Comparison of ENCODE assay signal across 1 cellular context in the genomic region with DNA sequence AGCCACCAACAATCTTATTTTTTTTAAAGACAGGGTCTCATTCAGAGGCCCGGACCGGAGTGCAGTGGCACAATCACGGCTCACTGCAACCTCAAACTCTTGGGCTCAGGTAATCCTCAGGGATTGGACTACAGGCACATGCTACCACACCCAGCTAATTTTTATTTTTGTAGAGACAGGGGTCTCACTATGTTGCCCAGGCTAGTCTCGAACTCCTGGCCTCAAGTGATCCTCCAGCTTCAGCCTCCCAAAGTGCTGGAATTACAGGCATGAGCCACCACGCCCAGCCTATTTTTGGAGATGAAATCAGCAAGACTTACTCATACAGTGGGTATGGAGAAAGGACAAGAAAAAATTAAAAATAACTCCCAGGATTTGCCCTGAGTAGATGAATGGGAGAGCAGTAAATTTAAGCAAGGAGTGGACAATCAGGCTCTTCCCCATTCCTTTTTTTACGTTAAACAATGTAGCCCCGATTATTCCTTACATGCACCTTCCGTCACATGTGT.
TF ChIP-seq lines count a peak whose summit lies in the region.

No MANE protein-coding gene starts in this region.

TF ChIP-seq in GM23338, 12 proteins besides CTCF, POLR2A, EP300 and RAD21 (continued from another document):
- TF ChIP-seq, protein P1, sequence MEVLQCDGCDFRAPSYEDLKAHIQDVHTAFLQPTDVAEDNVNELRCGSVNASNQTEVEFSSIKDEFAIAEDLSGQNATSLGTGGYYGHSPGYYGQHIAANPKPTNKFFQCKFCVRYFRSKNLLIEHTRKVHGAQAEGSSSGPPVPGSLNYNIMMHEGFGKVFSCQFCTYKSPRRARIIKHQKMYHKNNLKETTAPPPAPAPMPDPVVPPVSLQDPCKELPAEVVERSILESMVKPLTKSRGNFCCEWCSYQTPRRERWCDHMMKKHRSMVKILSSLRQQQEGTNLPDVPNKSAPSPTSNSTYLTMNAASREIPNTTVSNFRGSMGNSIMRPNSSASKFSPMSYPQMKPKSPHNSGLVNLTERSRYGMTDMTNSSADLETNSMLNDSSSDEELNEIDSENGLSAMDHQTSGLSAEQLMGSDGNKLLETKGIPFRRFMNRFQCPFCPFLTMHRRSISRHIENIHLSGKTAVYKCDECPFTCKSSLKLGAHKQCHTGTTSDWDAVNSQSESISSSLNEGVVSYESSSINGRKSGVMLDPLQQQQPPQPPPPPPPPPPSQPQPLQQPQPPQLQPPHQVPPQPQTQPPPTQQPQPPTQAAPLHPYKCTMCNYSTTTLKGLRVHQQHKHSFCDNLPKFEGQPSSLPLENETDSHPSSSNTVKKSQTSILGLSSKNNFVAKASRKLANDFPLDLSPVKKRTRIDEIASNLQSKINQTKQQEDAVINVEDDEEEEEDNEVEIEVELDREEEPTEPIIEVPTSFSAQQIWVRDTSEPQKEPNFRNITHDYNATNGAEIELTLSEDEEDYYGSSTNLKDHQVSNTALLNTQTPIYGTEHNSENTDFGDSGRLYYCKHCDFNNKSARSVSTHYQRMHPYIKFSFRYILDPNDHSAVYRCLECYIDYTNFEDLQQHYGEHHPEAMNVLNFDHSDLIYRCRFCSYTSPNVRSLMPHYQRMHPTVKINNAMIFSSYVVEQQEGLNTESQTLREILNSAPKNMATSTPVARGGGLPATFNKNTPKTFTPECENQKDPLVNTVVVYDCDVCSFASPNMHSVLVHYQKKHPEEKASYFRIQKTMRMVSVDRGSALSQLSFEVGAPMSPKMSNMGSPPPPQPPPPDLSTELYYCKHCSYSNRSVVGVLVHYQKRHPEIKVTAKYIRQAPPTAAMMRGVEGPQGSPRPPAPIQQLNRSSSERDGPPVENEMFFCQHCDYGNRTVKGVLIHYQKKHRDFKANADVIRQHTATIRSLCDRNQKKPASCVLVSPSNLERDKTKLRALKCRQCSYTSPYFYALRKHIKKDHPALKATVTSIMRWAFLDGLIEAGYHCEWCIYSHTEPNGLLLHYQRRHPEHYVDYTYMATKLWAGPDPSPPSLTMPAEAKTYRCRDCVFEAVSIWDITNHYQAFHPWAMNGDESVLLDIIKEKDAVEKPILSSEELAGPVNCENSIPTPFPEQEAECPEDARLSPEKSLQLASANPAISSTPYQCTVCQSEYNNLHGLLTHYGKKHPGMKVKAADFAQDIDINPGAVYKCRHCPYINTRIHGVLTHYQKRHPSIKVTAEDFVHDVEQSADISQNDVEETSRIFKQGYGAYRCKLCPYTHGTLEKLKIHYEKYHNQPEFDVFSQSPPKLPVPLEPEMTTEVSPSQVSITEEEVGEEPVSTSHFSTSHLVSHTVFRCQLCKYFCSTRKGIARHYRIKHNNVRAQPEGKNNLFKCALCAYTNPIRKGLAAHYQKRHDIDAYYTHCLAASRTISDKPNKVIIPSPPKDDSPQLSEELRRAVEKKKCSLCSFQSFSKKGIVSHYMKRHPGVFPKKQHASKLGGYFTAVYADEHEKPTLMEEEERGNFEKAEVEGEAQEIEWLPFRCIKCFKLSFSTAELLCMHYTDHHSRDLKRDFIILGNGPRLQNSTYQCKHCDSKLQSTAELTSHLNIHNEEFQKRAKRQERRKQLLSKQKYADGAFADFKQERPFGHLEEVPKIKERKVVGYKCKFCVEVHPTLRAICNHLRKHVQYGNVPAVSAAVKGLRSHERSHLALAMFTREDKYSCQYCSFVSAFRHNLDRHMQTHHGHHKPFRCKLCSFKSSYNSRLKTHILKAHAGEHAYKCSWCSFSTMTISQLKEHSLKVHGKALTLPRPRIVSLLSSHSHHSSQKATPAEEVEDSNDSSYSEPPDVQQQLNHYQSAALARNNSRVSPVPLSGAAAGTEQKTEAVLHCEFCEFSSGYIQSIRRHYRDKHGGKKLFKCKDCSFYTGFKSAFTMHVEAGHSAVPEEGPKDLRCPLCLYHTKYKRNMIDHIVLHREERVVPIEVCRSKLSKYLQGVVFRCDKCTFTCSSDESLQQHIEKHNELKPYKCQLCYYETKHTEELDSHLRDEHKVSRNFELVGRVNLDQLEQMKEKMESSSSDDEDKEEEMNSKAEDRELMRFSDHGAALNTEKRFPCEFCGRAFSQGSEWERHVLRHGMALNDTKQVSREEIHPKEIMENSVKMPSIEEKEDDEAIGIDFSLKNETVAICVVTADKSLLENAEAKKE (CRISPR knock-in tag; IDR thresholded peaks at IDR 0.05): no peak
- TF ChIP-seq JUNB (IDR thresholded peaks at IDR 0.05; ENCODE audit: unreplicated experiment): no peak
